28 cellular contexts compared by ENCODE assay signal in the genomic region with DNA sequence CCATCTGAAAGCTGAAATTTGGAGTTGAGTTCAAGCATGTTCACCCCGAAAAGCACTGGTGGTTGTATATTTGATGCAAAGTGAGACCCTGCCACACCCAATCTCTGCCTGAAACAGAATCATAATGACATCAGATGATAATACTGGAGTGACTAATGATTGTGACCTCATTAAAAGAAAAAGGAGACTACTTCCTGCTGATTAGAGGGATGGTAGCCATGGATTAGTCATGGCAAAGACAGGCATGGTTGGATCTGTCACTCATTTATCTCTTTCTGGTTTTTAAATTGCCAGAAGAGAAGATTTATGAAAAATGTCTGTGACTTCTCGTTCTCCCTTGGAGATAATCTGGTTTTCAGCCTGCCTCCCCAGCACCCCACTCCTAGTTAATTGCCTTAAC.
DNase-seq lines count a peak whose midpoint lies in the region; FAIRE-seq and TF ChIP-seq lines count a peak whose summit lies in the region.
"Had no signal": no experiment of that assay in that cellular context is flagged by ENCODE, and none has a peak within 500 bp of the region (broad histone marks: within the 10 kb centered on the region; RNA-seq: fewer than 3 reads in every experiment).

No MANE protein-coding gene starts in this region.

- TF ChIP-seq CTCF in fibroblast of the aortic adventitia (IDR thresholded peaks at IDR 0.05; ENCODE audit: insufficient read depth, low read length) (no peak), osteocyte (IDR thresholded peaks at IDR 0.05) (no peak)

- H3K27ac Mint-ChIP-seq in osteocyte (ENCODE audit: unreplicated experiment) = no peak overlapping the region
- no peak overlapping the region for H3K27ac Mint-ChIP-seq in activated CD4-positive, alpha-beta memory T cell treated with anti-CD3 and anti-CD28 coated beads for 36 hours
- H3K27ac Mint-ChIP-seq: activated naive CD4-positive, alpha-beta T cell treated with anti-CD3 and anti-CD28 coated beads, Interleukin-2, amount 50 U/mL, for 24 hours; activated T-helper 17 cell treated with anti-CD3 and anti-CD28 coated beads, Interleukin-2, amount 50 U/mL, for 72 hours; dendritic cell treated with granulocyte-macrophage colony-stimulating factor and Interleukin-4, amounts not matched to agents 40 ng/mL and 50 ng/mL, for 4 days; H9; T-helper 2 cell treated with Interferon-gamma antibody and Interleukin-4, amounts not matched to agents 5 μg/mL and 100 μg/mL, for 36 hours had no signal

- H3K4me3 ChIP-seq in fibroblast of the aortic adventitia (ENCODE audit: low read depth, low read length) = no peak overlapping the region
- H3K4me3 ChIP-seq: heart left ventricle, left lung, transverse colon had no signal

- intact Hi-C loops in activated CD4-positive, alpha-beta memory T cell treated with anti-CD3 and anti-CD28 coated beads for 36 hours (cut with micrococcal nuclease) = no loop called here

- no peak overlapping the region for H3K4me3 Mint-ChIP-seq in osteocyte (ENCODE audit: unreplicated experiment)
- H3K4me3 Mint-ChIP-seq in activated CD4-positive, alpha-beta memory T cell treated with anti-CD3 and anti-CD28 coated beads for 36 hours = no peak overlapping the region
- H3K4me3 Mint-ChIP-seq: activated naive CD4-positive, alpha-beta T cell treated with anti-CD3 and anti-CD28 coated beads, Interleukin-2, amount 50 U/mL, for 24 hours; activated T-helper 17 cell treated with anti-CD3 and anti-CD28 coated beads, Interleukin-2, amount 50 U/mL, for 72 hours; dendritic cell treated with granulocyte-macrophage colony-stimulating factor and Interleukin-4, amounts not matched to agents 40 ng/mL and 50 ng/mL, for 4 days; H9; T-helper 2 cell treated with Interferon-gamma antibody and Interleukin-4, amounts not matched to agents 5 μg/mL and 100 μg/mL, for 36 hours had no signal

- CTCF ChIA-PET in activated CD4-positive, alpha-beta memory T cell treated with anti-CD3 and anti-CD28 coated beads for 36 hours (lab: Charles Lee) = no interaction called here

- no peaks in the 10 kb centered on the region for H3K36me3 Mint-ChIP-seq in osteocyte (ENCODE audit: unreplicated experiment)
- no peaks in the 10 kb centered on the region for H3K36me3 Mint-ChIP-seq in activated CD4-positive, alpha-beta memory T cell treated with anti-CD3 and anti-CD28 coated beads for 36 hours
- H3K36me3 Mint-ChIP-seq: activated naive CD4-positive, alpha-beta T cell treated with anti-CD3 and anti-CD28 coated beads, Interleukin-2, amount 50 U/mL, for 24 hours had no signal

- peaks cover 3% of the 10 kb centered on the region for H3K4me1 Mint-ChIP-seq in osteocyte (ENCODE audit: unreplicated experiment)
- no peaks in the 10 kb centered on the region for H3K4me1 Mint-ChIP-seq in activated CD4-positive, alpha-beta memory T cell treated with anti-CD3 and anti-CD28 coated beads for 36 hours (ENCODE audit: low read depth)
- H3K4me1 Mint-ChIP-seq: activated naive CD4-positive, alpha-beta T cell treated with anti-CD3 and anti-CD28 coated beads, Interleukin-2, amount 50 U/mL, for 24 hours; activated T-helper 17 cell treated with anti-CD3 and anti-CD28 coated beads, Interleukin-2, amount 50 U/mL, for 72 hours had no signal

- POLR2A ChIA-PET in activated CD4-positive, alpha-beta memory T cell treated with anti-CD3 and anti-CD28 coated beads for 36 hours (lab: Charles Lee) = no interaction called here

- peak; percentile 92 for FAIRE-seq in RCC 7860 (lab: Jason Lieb, UNC)
- FAIRE-seq: GM12892 had no signal

- H3K27me3 Mint-ChIP-seq in osteocyte (ENCODE audit: unreplicated experiment) = no peaks in the 10 kb centered on the region
- peaks cover 3% of the 10 kb centered on the region for H3K27me3 Mint-ChIP-seq in activated CD4-positive, alpha-beta memory T cell treated with anti-CD3 and anti-CD28 coated beads for 36 hours

- DNase-seq in DMS153 (lab: John Stamatoyannopoulos, UW) (peak; percentile 18), DMS153 treated with DMSO at 0.1 percent for 48 hours (lab: John Stamatoyannopoulos, UW; ENCODE audit: unreplicated experiment) (no peak), RCC 7860 (ENCODE audit: low spot score) (peak; percentile 83), fibroblast of the aortic adventitia (ENCODE audit: low read depth) (peak; percentile 4), osteocyte (ENCODE audit: extremely low spot score, unreplicated experiment) (no peak), NCI-H526 (lab: John Stamatoyannopoulos, UW) (no peak)
- no peak for DNase-seq in activated CD4-positive, alpha-beta memory T cell treated with anti-CD3 and anti-CD28 coated beads for 36 hours
- no peak for DNase-seq in stimulated activated naive CD4-positive, alpha-beta T cell (lab: John Stamatoyannopoulos, UW)
- DNase-seq: activated CD8-positive, alpha-beta memory T cell treated with anti-CD3 and anti-CD28 coated beads, Interleukin-2, amount 50 U/mL, for 48 hours; anterior cingulate cortex; central memory CD4-positive, alpha-beta T cell; DND-41; H9; heart left ventricle; left lung; mesendoderm; MM.1S; NCI-H1417; NCI-H2107; NCI-H510A; RPMI8226; transverse colon; WERI-Rb-1 had no signal

- H3K9me3 Mint-ChIP-seq in osteocyte (ENCODE audit: unreplicated experiment) = no peaks in the 10 kb centered on the region
- peaks cover 5% of the 10 kb centered on the region for H3K9me3 Mint-ChIP-seq in activated CD4-positive, alpha-beta memory T cell treated with anti-CD3 and anti-CD28 coated beads for 36 hours
- H3K9me3 Mint-ChIP-seq: activated naive CD4-positive, alpha-beta T cell treated with anti-CD3 and anti-CD28 coated beads, Interleukin-2, amount 50 U/mL, for 24 hours; activated T-helper 17 cell treated with anti-CD3 and anti-CD28 coated beads, Interleukin-2, amount 50 U/mL, for 72 hours; dendritic cell treated with granulocyte-macrophage colony-stimulating factor and Interleukin-4, amounts not matched to agents 40 ng/mL and 50 ng/mL, for 4 days; H9 had no signal

Comparison
In these comparisons a context has a peak if more than half of its experiments do, and no peak if none do; other contexts are left out.
1. DNase-seq: peak in DMS153 (single experiment), RCC 7860 (single experiment) and fibroblast of the aortic adventitia (single experiment); none in DMS153 treated with DMSO at 0.1 percent for 48 hours (single experiment), osteocyte (single experiment), activated CD4-positive, alpha-beta memory T cell treated with anti-CD3 and anti-CD28 coated beads for 36 hours (single experiment), NCI-H526 (0 of 2) and stimulated activated naive CD4-positive, alpha-beta T cell (0 of 6).